24 cellular contexts compared by ENCODE assay signal in the genomic region with DNA sequence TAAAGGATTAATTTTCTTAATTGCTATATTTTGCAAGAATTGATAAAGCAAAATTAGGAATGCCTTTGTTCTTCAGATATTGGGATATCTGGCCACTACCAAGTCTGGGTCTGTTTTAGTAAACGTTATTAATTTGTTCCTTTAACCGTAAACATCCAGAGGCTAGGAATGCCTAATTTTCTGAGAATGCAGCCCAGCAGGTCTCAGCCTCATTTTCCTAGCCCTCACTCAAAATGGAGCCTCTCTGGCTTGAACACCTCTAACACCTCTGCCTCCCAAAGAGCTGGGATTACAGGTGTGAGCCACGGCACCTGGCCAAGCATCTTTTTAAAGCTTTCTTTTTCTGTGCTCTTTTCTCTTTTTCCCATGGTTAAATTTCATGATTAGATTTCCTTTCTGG.
"Had no signal": no experiment of that assay in that cellular context is flagged by ENCODE, and none has a peak within 500 bp of the region (broad histone marks: within the 10 kb centered on the region; RNA-seq: fewer than 3 reads in every experiment).

No MANE protein-coding gene starts in this region.

- H3K9me3 ChIP-seq: colonic mucosa, esophagus squamous epithelium, gastrocnemius medialis, heart right ventricle, left lung, lower lobe of right lung, mucosa of descending colon had no signal

- H3K27ac Mint-ChIP-seq: dendritic cell treated with granulocyte-macrophage colony-stimulating factor and Interleukin-4, amounts not matched to agents 40 ng/mL and 50 ng/mL, for 4 days; mesothelial cell of epicardium had no signal

- H3K36me3 Mint-ChIP-seq: naive B cell had no signal

- H3K4me3 ChIP-seq: colonic mucosa, esophagus squamous epithelium, gastrocnemius medialis, heart right ventricle, left lung, lower lobe of right lung, mucosa of descending colon had no signal

- ATAC-seq: effector memory CD8-positive, alpha-beta T cell; gastrocnemius medialis; heart right ventricle; left cardiac atrium; left lung; left ventricle myocardium superior; lower lobe of right lung; mucosa of descending colon had no signal

- H3K36me3 ChIP-seq: colonic mucosa, esophagus squamous epithelium, gastrocnemius medialis, heart right ventricle, left lung, lower lobe of right lung had no signal

- DNase-seq: colonic mucosa; cortex of kidney; effector CD8-positive, alpha-beta T cell; effector memory CD8-positive, alpha-beta T cell; esophagus squamous epithelium; foreskin fibroblast; foreskin melanocyte; gastrocnemius medialis; glutamatergic neuron; head of caudate nucleus; heart right ventricle; hippocampal formation; left cardiac atrium; left lung; left ventricle myocardium superior; lower lobe of right lung; mesenchymal stem cell; mucosa of descending colon; naive B cell had no signal

- H3K27me3 ChIP-seq: colonic mucosa, esophagus squamous epithelium, gastrocnemius medialis, heart right ventricle, left lung had no signal

- FAIRE-seq: endothelial cell of umbilical vein, islet of Langerhans, keratinocyte had no signal

- H3K27me3 Mint-ChIP-seq: dendritic cell treated with granulocyte-macrophage colony-stimulating factor and Interleukin-4, amounts not matched to agents 40 ng/mL and 50 ng/mL, for 4 days; effector memory CD8-positive, alpha-beta T cell; naive B cell had no signal

- H3K9me3 Mint-ChIP-seq: dendritic cell treated with granulocyte-macrophage colony-stimulating factor and Interleukin-4, amounts not matched to agents 40 ng/mL and 50 ng/mL, for 4 days; effector memory CD8-positive, alpha-beta T cell; mesothelial cell of epicardium; naive B cell had no signal

- H3K4me3 Mint-ChIP-seq: dendritic cell treated with granulocyte-macrophage colony-stimulating factor and Interleukin-4, amounts not matched to agents 40 ng/mL and 50 ng/mL, for 4 days; effector memory CD8-positive, alpha-beta T cell; mesothelial cell of epicardium; naive B cell had no signal

- H3K27ac ChIP-seq: colonic mucosa, esophagus squamous epithelium, gastrocnemius medialis, heart right ventricle, left lung, lower lobe of right lung had no signal

- H3K4me1 ChIP-seq: colonic mucosa, esophagus squamous epithelium, left lung had no signal
